8 cellular contexts compared by ENCODE assay signal in the genomic region with DNA sequence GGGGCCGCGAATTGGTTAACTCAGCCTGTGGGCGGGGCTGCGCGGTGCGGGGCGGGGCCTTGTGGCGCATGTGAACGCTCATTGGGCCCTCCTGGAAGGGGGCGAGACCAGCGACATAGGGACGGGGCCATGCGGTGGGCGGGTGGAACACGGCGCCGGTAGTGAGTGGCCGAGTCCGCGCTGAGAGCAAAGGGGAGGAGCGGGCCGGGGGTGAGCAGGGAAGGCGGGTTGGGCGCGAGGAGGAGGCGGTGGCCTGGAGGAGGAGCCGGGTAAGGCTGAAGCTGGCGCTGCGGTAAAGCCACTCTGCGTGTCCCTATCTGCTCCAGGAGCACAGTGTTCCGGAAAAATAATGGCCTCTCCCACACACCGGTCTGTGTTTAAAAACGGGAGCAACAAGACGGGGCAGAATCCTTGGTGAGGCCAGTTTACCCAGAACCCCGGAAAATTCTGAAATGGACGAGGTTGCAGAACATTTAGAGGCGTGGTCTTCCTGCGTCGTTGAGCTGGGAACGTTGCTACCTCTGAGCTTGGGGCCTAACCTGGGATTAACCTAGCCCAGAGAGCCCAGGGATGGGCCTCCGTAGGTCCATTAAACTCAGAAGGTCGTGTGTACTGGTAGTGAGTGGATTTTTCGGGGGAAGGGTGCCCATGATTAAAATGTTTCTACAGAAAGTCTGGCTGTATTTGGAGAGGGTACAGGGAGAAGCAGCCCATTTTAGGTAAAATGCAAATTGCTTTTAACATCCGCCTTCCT. TPM values are rescaled to one million over a fixed set of nuclear protein-coding genes. Genes with fewer than 3 reads are reported as not detected.
DNase-seq lines count a peak whose midpoint lies in the region; ATAC-seq and TF ChIP-seq lines count a peak whose summit lies in the region.

No MANE protein-coding gene starts in this region.

- H3K27ac ChIP-seq in SJSA1 (peak overlapping the region; percentile 7), gastroesophageal sphincter (peak overlapping the region; percentile 91 to 97 (median 96))

- peak overlapping the region; percentile 53 for H3K4me3 ChIP-seq in HFF-Myc (replicated peaks; ENCODE audit: low read depth, low read length)
- peak overlapping the region; percentile 41 for H3K4me3 ChIP-seq in SJSA1
- peak overlapping the region; percentile 66 to 80 for H3K4me3 ChIP-seq in gastroesophageal sphincter

- H3K36me3 Mint-ChIP-seq in activated naive CD4-positive, alpha-beta T cell treated with anti-CD3 and anti-CD28 coated beads for 36 hours (ENCODE audit: low read depth), result no peaks in the 10 kb centered on the region

- H3K9me3 ChIP-seq in SJSA1 (replicated peaks) (no peaks in the 10 kb centered on the region), gastroesophageal sphincter (no peaks in the 10 kb centered on the region)

- peak overlapping the region; percentile 95 for H3K4me3 Mint-ChIP-seq in activated naive CD4-positive, alpha-beta T cell treated with anti-CD3 and anti-CD28 coated beads for 36 hours

- H3K27me3 ChIP-seq in SJSA1 (replicated peaks) (no peaks in the 10 kb centered on the region), gastroesophageal sphincter (no peaks in the 10 kb centered on the region)

- peaks cover 17% of the 10 kb centered on the region for H3K4me1 ChIP-seq in SJSA1 (replicated peaks)
- H3K4me1 ChIP-seq in gastroesophageal sphincter, result peaks cover 0 to 33% (median 17%) of the 10 kb centered on the region in 3 donors

- 0% methylated on average over 5 to 8 of the region's 44 CpGs for WGBS in gastroesophageal sphincter (ENCODE audit: low coverage in 1 of 2), 2 donors

- no peaks in the 10 kb centered on the region for H3K9me3 Mint-ChIP-seq in activated naive CD4-positive, alpha-beta T cell treated with anti-CD3 and anti-CD28 coated beads for 36 hours

- peak; percentile 98 for ATAC-seq in gastroesophageal sphincter

- H3K27me3 Mint-ChIP-seq in activated naive CD4-positive, alpha-beta T cell treated with anti-CD3 and anti-CD28 coated beads for 36 hours (ENCODE audit: low read depth), result no peaks in the 10 kb centered on the region

- peak overlapping the region; percentile 93 for H3K27ac Mint-ChIP-seq in activated naive CD4-positive, alpha-beta T cell treated with anti-CD3 and anti-CD28 coated beads for 36 hours

- no peak for TF ChIP-seq EP300 in gastroesophageal sphincter (IDR thresholded peaks at IDR 0.05)

- peak; percentile 83 for DNase-seq in GM04503 (ENCODE audit: low read depth)
- peak; percentile 92 for DNase-seq in HFF-Myc (ENCODE audit: extremely low read depth, low read depth)
- DNase-seq in MV-4-11 (lab: John Stamatoyannopoulos, UW), result peak; percentile 97
- DNase-seq in SJSA1 (ENCODE audit: low read depth in 1 of 2, low spot score in 2 of 2), result peak; percentile 96 to 100
- DNase-seq in activated naive CD4-positive, alpha-beta T cell treated with anti-CD3 and anti-CD28 coated beads for 36 hours, result peak; percentile 100
- DNase-seq in non-pigmented ciliary epithelial cell (ENCODE audit: low read depth), result peak; percentile 94
- DNase-seq in superior temporal gyrus (ENCODE audit: extremely low spot score), result peak; percentile 98

- no peaks in the 10 kb centered on the region for H3K36me3 ChIP-seq in SJSA1
- no peaks in the 10 kb centered on the region for H3K36me3 ChIP-seq in gastroesophageal sphincter

- peak; percentile 90 to 95 for TF ChIP-seq POLR2A in gastroesophageal sphincter (IDR thresholded peaks at IDR 0.05)

- TF ChIP-seq CTCF in HFF-Myc (IDR thresholded peaks at IDR 0.05; ENCODE audit: low read depth, low read length, missing control alignments) (no peak), gastroesophageal sphincter (IDR thresholded peaks at IDR 0.05) (peak in 1 of 4 experiments; percentile 11)

- CTCF ChIA-PET in activated naive CD4-positive, alpha-beta T cell treated with anti-CD3 and anti-CD28 coated beads for 36 hours (lab: Charles Lee), result interaction anchor here (0.6 to 1.0 kb wide), 3 partner anchors 39 to 321 kb away, joined by 3 to 4 read pairs (median 3); no protein-coding TSS in a partner anchor

- intact Hi-C loops in activated naive CD4-positive, alpha-beta T cell treated with anti-CD3 and anti-CD28 coated beads for 36 hours (cut with micrococcal nuclease), result loop anchor here (1.0 to 5.0 kb wide), 5 partner anchors 33 to 564 kb away; a partner anchor contains a TSS

- H3K4me1 Mint-ChIP-seq in activated naive CD4-positive, alpha-beta T cell treated with anti-CD3 and anti-CD28 coated beads for 36 hours (ENCODE audit: low read depth), result peaks cover 20% of the 10 kb centered on the region

RNA-seq across cellular contexts. Expression of a gene that starts 0.5 kb away (rescaled TPM):
- 28.7 and 37.6 TPM in 2 replicates for total RNA-seq in SJSA1 (2014; rRNA removed; shearing (Covaris generic))
- total RNA-seq in activated naive CD4-positive, alpha-beta T cell treated with anti-CD3 and anti-CD28 coated beads for 36 hours, result 10 to 100 TPM in 1 of 2 experiments, 1 to 10 TPM in 1; 9.5 to 10.3 TPM
- 10 to 100 TPM; 13.7 to 27.6 (median 21.0) TPM for total RNA-seq in gastroesophageal sphincter

RNA-seq across cellular contexts. Expression of a gene that starts 32.6 kb away (rescaled TPM):
- total RNA-seq in SJSA1 (2014; rRNA removed; shearing (Covaris generic)), result 74.8 and 87.6 TPM in 2 replicates
- total RNA-seq in activated naive CD4-positive, alpha-beta T cell treated with anti-CD3 and anti-CD28 coated beads for 36 hours, result 10 to 100 TPM; 26.1 to 27.0 TPM
- 10 to 100 TPM; 26.0 to 45.1 (median 38.4) TPM for total RNA-seq in gastroesophageal sphincter

RNA-seq across cellular contexts. Expression of a gene that starts 32.7 kb away (rescaled TPM):
- 29.4 and 49.0 TPM in 2 replicates for total RNA-seq in SJSA1 (2014; rRNA removed; shearing (Covaris generic))
- total RNA-seq in activated naive CD4-positive, alpha-beta T cell treated with anti-CD3 and anti-CD28 coated beads for 36 hours, result 1 to 10 TPM; 7.5 to 8.0 TPM
- 10 to 100 TPM in 2 of 4 donors, 1 to 10 TPM in 2; 6.1 to 12.6 (median 9.7) TPM for total RNA-seq in gastroesophageal sphincter

Comparison
In these comparisons a context has a peak if more than half of its experiments do, and no peak if none do; other contexts are left out.
1. Peak in every context shown above with its lines: DNase-seq, ATAC-seq, H3K4me3 ChIP-seq and H3K27ac ChIP-seq.